17 cellular contexts compared by ENCODE assay signal in the genomic region with DNA sequence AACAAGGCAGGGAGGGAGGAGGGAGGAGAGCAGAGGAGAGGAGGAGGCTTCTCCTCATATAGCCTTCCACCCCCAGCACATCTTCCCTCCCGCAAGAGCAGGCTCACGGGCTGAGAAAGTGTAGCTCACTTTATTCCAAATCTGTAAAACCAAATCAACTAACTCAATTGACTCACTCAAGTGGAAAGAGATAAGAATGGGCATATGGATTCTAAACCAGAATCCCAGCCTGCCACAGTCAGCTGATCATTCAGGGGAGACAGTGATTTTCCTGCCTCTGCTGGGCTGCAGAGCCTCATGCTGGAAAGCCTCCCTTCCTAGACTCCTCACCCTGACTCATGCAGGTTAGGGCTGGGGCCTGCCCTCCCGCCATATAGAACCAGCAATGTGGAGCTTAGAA. TPM values are rescaled to one million over a fixed set of nuclear protein-coding genes. Genes with fewer than 3 reads are reported as not detected.
DNase-seq lines count a peak whose midpoint lies in the region; ATAC-seq, FAIRE-seq and TF ChIP-seq lines count a peak whose summit lies in the region.
"Had no signal": no experiment of that assay in that cellular context is flagged by ENCODE, and none has a peak within 500 bp of the region (broad histone marks: within the 10 kb centered on the region; RNA-seq: fewer than 3 reads in every experiment).

No MANE protein-coding gene starts in this region.

- WGBS in IMR-90 (ENCODE audit: extremely low coverage in 2 of 2, insufficient read length in 1 of 2), 2 experiments: no CpG with 5 or more reads among the region's 3 CpGs
- 32% methylated on average over 3 of the region's 3 CpGs for WGBS in SK-N-SH (ENCODE audit: low lambda C conversion rate)
- WGBS in K562 (ENCODE audit: insufficient coverage, low coverage, missing lambda C conversion rate): 15% methylated on average over 3 of the region's 3 CpGs
- no CpG with 5 or more reads among the region's 3 CpGs for WGBS in neuronal stem cell (ENCODE audit: extremely low coverage in 2 of 2, insufficient read length in 2 of 2, insufficient replicate concordance in 1 of 2), 2 donors

- FAIRE-seq in K562 (lab: Jason Lieb, UNC): no peak
- FAIRE-seq: A549, G401.6, GM12891, H54 had no signal

- no peak for TF ChIP-seq RAD21 in IMR-90 (IDR thresholded peaks at IDR 0.05; ENCODE audit: low read length)
- no peak for TF ChIP-seq RAD21 in SK-N-SH (IDR thresholded peaks at IDR 0.05; ENCODE audit: low read length)
- TF ChIP-seq RAD21 in K562 (CRISPR knock-in tag; conservative IDR thresholded peaks at IDR 0.05 in 1 of 2, IDR thresholded peaks at IDR 0.05 in 1 of 2): no peak

- CTCF ChIA-PET in IMR-90 (lab: Yijun Ruan, JAX) (no interaction called here), SK-N-SH (lab: Yijun Ruan, JAX) (interaction anchor here (1.0 to 1.4 kb wide), 2 partner anchors 11 to 282 kb away, joined by 3 to 4 read pairs; no protein-coding TSS in a partner anchor), K562 (lab: Yijun Ruan, JAX; ENCODE audit: low intra/inter-chr PET ratio) (no interaction called here)
- CTCF ChIA-PET in CD8-positive, alpha-beta memory T cell (lab: Charles Lee): no interaction called here

- H3K4me3 ChIP-seq in IMR-90 (ENCODE audit: insufficient read depth, low read depth, low read length): no peak overlapping the region
- no peak overlapping the region for H3K4me3 ChIP-seq in SK-N-SH (ENCODE audit: low read depth in 2 of 2, low read length in 1 of 2)
- H3K4me3 ChIP-seq in K562: no peak overlapping the region
- no peak overlapping the region for H3K4me3 ChIP-seq in neuronal stem cell (ENCODE audit: low read length in 2 of 2)
- no peak overlapping the region for H3K4me3 ChIP-seq in CD8-positive, alpha-beta memory T cell (ENCODE audit: low read length)
- no peak overlapping the region for H3K4me3 ChIP-seq in dorsolateral prefrontal cortex
- H3K4me3 ChIP-seq: A549, GM23248 had no signal

- H3K4me2 ChIP-seq in IMR-90 (ENCODE audit: low read depth, low read length) (no peak overlapping the region), SK-N-SH (no peak overlapping the region), K562 (ENCODE audit: insufficient read depth, low read length) (no peak overlapping the region), neuronal stem cell (ENCODE audit: insufficient read depth, low read length, poor library complexity, severe bottlenecking) (no peak overlapping the region)

- H2AK5ac ChIP-seq in IMR-90 (ENCODE audit: low read depth, low read length) (peak overlapping the region; percentile 79; the same call in 1 of the 2 replicates), neuronal stem cell (ENCODE audit: low read depth, low read length) (no peak overlapping the region)

- peak overlapping the region in 1 of 8 donors; percentile 5 for H3K27ac Mint-ChIP-seq in CD8-positive, alpha-beta memory T cell

- H3K9me3 ChIP-seq in IMR-90 (ENCODE audit: control insufficient read depth, insufficient read depth, low read length): peaks cover 3% of the 10 kb centered on the region
- H3K9me3 ChIP-seq in SK-N-SH: no peaks in the 10 kb centered on the region
- H3K9me3 ChIP-seq in K562 (replicated peaks; ENCODE audit: control insufficient read depth, insufficient read depth, low read depth, low read length): 0 out of 2 replicates have a peak, but pooled peaks cover 7% of the 10 kb centered on the region
- peaks cover 0 to 13% of the 10 kb centered on the region in 2 donors for H3K9me3 ChIP-seq in neuronal stem cell (replicated peaks in 1 of 2; ENCODE audit: control insufficient read depth in 2 of 2, insufficient read depth in 1 of 2, low read depth in 1 of 2, low read length in 2 of 2)
- H3K9me3 ChIP-seq in CD8-positive, alpha-beta memory T cell (ENCODE audit: low read length): no peaks in the 10 kb centered on the region

- DNase-seq in IMR-90 (no peak), SK-N-SH (peak; percentile 65), K562 (ENCODE audit: extremely low read depth in 1 of 4, low spot score in 3 of 4) (no peak), neuronal stem cell (ENCODE audit: low spot score) (no peak), dorsolateral prefrontal cortex (no peak)
- DNase-seq in CD8-positive, alpha-beta memory T cell: no peak
- DNase-seq: DMS 273 treated with DMSO at 0.1 percent for 48 hours, DMS79 treated with DMSO at 0.1 percent for 48 hours, EL, GM23248 had no signal

- TF ChIP-seq CTCF in IMR-90 (conservative IDR thresholded peaks at IDR 0.05; ENCODE audit: low read depth, low read length) (no peak), SK-N-SH (IDR thresholded peaks at IDR 0.05) (no peak), K562 (IDR thresholded peaks at IDR 0.05 in 2 of 3, conservative IDR thresholded peaks at IDR 0.05 in 1 of 3; ENCODE audit: insufficient read depth in 2 of 3, low read depth in 1 of 3, low read length in 3 of 3) (no peak), dorsolateral prefrontal cortex (IDR thresholded peaks at IDR 0.05 in 54 of 56, conservative IDR thresholded peaks at IDR 0.05 in 2 of 56; ENCODE audit: low read depth in 1 of 56, partially characterized antibody in 56 of 56) (no peak)

- H3K4ac ChIP-seq in IMR-90 (ENCODE audit: low read depth, low read length) (peak overlapping the region; percentile 31; the same call in 1 of the 2 replicates), neuronal stem cell (ENCODE audit: low read length) (no peak overlapping the region)

- H3K79me1 ChIP-seq in IMR-90 (ENCODE audit: low read depth in 1 of 2, low read length in 2 of 2) (peaks cover 3 to 29% of the 10 kb centered on the region in 2 experiments; a peak in 3 of 4 replicates), neuronal stem cell (ENCODE audit: low read depth, low read length) (peaks cover 3% of the 10 kb centered on the region)

- H3K9me2 ChIP-seq in SK-N-SH: no peaks in the 10 kb centered on the region

- no peaks in the 10 kb centered on the region; the same call in 1 of the 2 replicates for H3K9me1 ChIP-seq in IMR-90 (ENCODE audit: insufficient read depth, low read length)
- no peaks in the 10 kb centered on the region for H3K9me1 ChIP-seq in K562 (ENCODE audit: control insufficient read depth, insufficient read depth, low read length)

- H4K5ac ChIP-seq in IMR-90 (ENCODE audit: low read depth, low read length): 0 out of 2 replicates have a peak overlapping the region, but pooled peaks have one; percentile 7

- no TSS peak for BruUV-seq in IMR-90 (replicated peaks; lab: Mats Ljungman, UMichigan)
- no TSS peak for BruUV-seq in K562 (replicated peaks; lab: Mats Ljungman, UMichigan)

- H3K27me3 ChIP-seq in IMR-90 (ENCODE audit: control insufficient read depth, insufficient read depth, low read length): no peaks in the 10 kb centered on the region
- no peaks in the 10 kb centered on the region for H3K27me3 ChIP-seq in SK-N-SH (ENCODE audit: insufficient read depth)
- H3K27me3 ChIP-seq in K562 (ENCODE audit: control insufficient read depth in 2 of 2, insufficient read depth in 2 of 2, low read length in 2 of 2): no peaks in the 10 kb centered on the region
- no peaks in the 10 kb centered on the region for H3K27me3 ChIP-seq in neuronal stem cell (ENCODE audit: control insufficient read depth in 3 of 3, insufficient read depth in 3 of 3, low read depth in 1 of 3, low read length in 3 of 3)
- H3K27me3 ChIP-seq in CD8-positive, alpha-beta memory T cell (ENCODE audit: insufficient read depth, low read length, poor library complexity, severe bottlenecking): no peaks in the 10 kb centered on the region
- H3K27me3 ChIP-seq in dorsolateral prefrontal cortex: no peaks in the 10 kb centered on the region

- intact Hi-C loops in IMR-90 (cut with micrococcal nuclease) (loop anchor here (5.0 kb wide), 1 partner anchor 38 kb away; no protein-coding TSS in a partner anchor), K562 (cut with micrococcal nuclease) (loop anchor here (5.0 to 10.0 kb wide), 2 partner anchors 147 to 256 kb away; a partner anchor contains a TSS), dorsolateral prefrontal cortex (cut with DNase I) (loop anchor here in 1 of 2 donors (5.0 to 10.0 kb wide), 5 partner anchors 184 to 626 kb away; a partner anchor contains a TSS)

- H3K4me3 Mint-ChIP-seq in CD8-positive, alpha-beta memory T cell: peak overlapping the region in 1 of 7 donors; percentile 10

- TF ChIP-seq POLR2A in IMR-90 (IDR thresholded peaks at IDR 0.05; ENCODE audit: low read depth, low read length): no peak
- no peak for TF ChIP-seq POLR2A in K562 (conservative IDR thresholded peaks at IDR 0.05)

- H3K9ac ChIP-seq in IMR-90 (ENCODE audit: low read depth, low read length): no peak overlapping the region
- H3K9ac ChIP-seq in SK-N-SH: no peak overlapping the region
- H3K9ac ChIP-seq in K562 (ENCODE audit: insufficient read depth in 1 of 2, low read depth in 2 of 2, low read length in 2 of 2): no peak overlapping the region
- H3K9ac ChIP-seq in neuronal stem cell (ENCODE audit: low read depth, low read length, poor library complexity): no peak overlapping the region
- H3K9ac ChIP-seq: GM23248 had no signal

- H3K14ac ChIP-seq in IMR-90 (replicated peaks; ENCODE audit: low read depth, low read length) (peak overlapping the region; percentile 67), neuronal stem cell (ENCODE audit: low read length) (no peak overlapping the region)

- peaks cover 0 to 3% of the 10 kb centered on the region in 2 donors for H3K27me3 Mint-ChIP-seq in CD8-positive, alpha-beta memory T cell

- peaks cover 0 to 3% (median 0%) of the 10 kb centered on the region in 3 donors for H3K36me3 Mint-ChIP-seq in CD8-positive, alpha-beta memory T cell

- peak overlapping the region; percentile 5; the same call in 1 of the 2 replicates for H2BK120ac ChIP-seq in IMR-90 (ENCODE audit: low read depth, low read length)
- no peak overlapping the region for H2BK120ac ChIP-seq in neuronal stem cell (ENCODE audit: low read depth, low read length)

- H3K56ac ChIP-seq in IMR-90 (ENCODE audit: extremely low read depth, insufficient read depth, low read length): no peak overlapping the region

- H2BK5ac ChIP-seq in IMR-90 (ENCODE audit: low read depth, low read length, poor library complexity, severe bottlenecking) (no peak overlapping the region), neuronal stem cell (ENCODE audit: low read length) (no peak overlapping the region)

- 0 out of 2 replicates have a peak overlapping the region, but pooled peaks have one; percentile 2 for H4K91ac ChIP-seq in IMR-90 (ENCODE audit: insufficient read depth, low read depth, low read length)
- no peak overlapping the region for H4K91ac ChIP-seq in neuronal stem cell (ENCODE audit: low read depth, low read length, poor library complexity)

- H3K36me3 ChIP-seq in IMR-90 (ENCODE audit: control insufficient read depth, insufficient read depth, low read length) (peaks cover 1% of the 10 kb centered on the region; the same call in 1 of the 2 replicates), SK-N-SH (replicated peaks in 1 of 2; ENCODE audit: control insufficient read depth in 1 of 2, insufficient read depth in 2 of 2, low read length in 1 of 2) (no peaks in the 10 kb centered on the region), K562 (ENCODE audit: control insufficient read depth, insufficient read depth, low read length) (no peaks in the 10 kb centered on the region), neuronal stem cell (replicated peaks in 1 of 2; ENCODE audit: control insufficient read depth in 2 of 2, insufficient read depth in 2 of 2, low read length in 2 of 2) (no peaks in the 10 kb centered on the region)
- H3K36me3 ChIP-seq in CD8-positive, alpha-beta memory T cell (ENCODE audit: insufficient read depth, low read length): no peaks in the 10 kb centered on the region

- H4K8ac ChIP-seq in IMR-90 (ENCODE audit: low read depth in 2 of 2, low read length in 2 of 2) (peak overlapping the region in 1 of 2 experiments; percentile 53; a peak in 1 of 4 replicates), neuronal stem cell (ENCODE audit: low read depth, low read length) (no peak overlapping the region)

- in situ Hi-C loops in IMR-90 (cut with MboI; ENCODE audit: low sequenced_read_pairs): loop anchor here (10.0 kb wide), 1 partner anchor 256 kb away; no protein-coding TSS in a partner anchor
- in situ Hi-C loops in K562 (cut with MboI): loop anchor here (10.0 kb wide), 1 partner anchor 256 kb away; no protein-coding TSS in a partner anchor

- H3K27ac ChIP-seq in IMR-90 (ENCODE audit: insufficient read depth, low read length) (peak overlapping the region; percentile 50; the same call in 1 of the 2 replicates), SK-N-SH (ENCODE audit: low read depth in 2 of 2, low read length in 1 of 2) (no peak overlapping the region), K562 (ENCODE audit: extremely low read depth, low read depth, low read length) (no peak overlapping the region), neuronal stem cell (replicated peaks; ENCODE audit: low read length) (no peak overlapping the region), dorsolateral prefrontal cortex (no peak overlapping the region)
- no peak overlapping the region for H3K27ac ChIP-seq in CD8-positive, alpha-beta memory T cell (ENCODE audit: low read depth, low read length)
- H3K27ac ChIP-seq: GM23248, HL-60 had no signal

- H3F3A ChIP-seq in SK-N-SH (replicated peaks; ENCODE audit: insufficient read depth): peaks cover 8% of the 10 kb centered on the region

- H3K79me2 ChIP-seq in SK-N-SH (ENCODE audit: insufficient read depth) (peaks cover 4% of the 10 kb centered on the region), K562 (ENCODE audit: control insufficient read depth, insufficient read depth, low read length) (peaks cover 8% of the 10 kb centered on the region)

- H3K9me3 Mint-ChIP-seq in CD8-positive, alpha-beta memory T cell: peaks cover 0 to 4% (median 0%) of the 10 kb centered on the region in 5 donors

- 0 out of 2 replicates have a peak overlapping the region, but pooled peaks have one; percentile 9 for H3K23ac ChIP-seq in IMR-90 (ENCODE audit: low read depth, low read length)
- no peak overlapping the region for H3K23ac ChIP-seq in neuronal stem cell (ENCODE audit: low read depth, low read length, poor library complexity)

- peak in 1 of 2 experiments; percentile 69; a peak in 1 of 4 replicates for TF ChIP-seq EP300 in SK-N-SH (IDR thresholded peaks at IDR 0.05; ENCODE audit: borderline replicate concordance in 1 of 2, low read depth in 1 of 2, low read length in 1 of 2)
- TF ChIP-seq EP300 in K562 (IDR thresholded peaks at IDR 0.05; ENCODE audit: low read length): no peak

- no peak overlapping the region for H3K18ac ChIP-seq in IMR-90 (ENCODE audit: low read depth, low read length)
- no peak overlapping the region for H3K18ac ChIP-seq in neuronal stem cell (ENCODE audit: low read length)

- H2BK15ac ChIP-seq in IMR-90 (ENCODE audit: low read depth, low read length): peak overlapping the region; percentile 35; the same call in 1 of the 3 replicates
- H2BK15ac ChIP-seq in neuronal stem cell (ENCODE audit: low read length): no peak overlapping the region

- H4K20me1 ChIP-seq in IMR-90 (ENCODE audit: insufficient read depth, low read length) (0 out of 2 replicates have a peak, but pooled peaks cover 3% of the 10 kb centered on the region), SK-N-SH (ENCODE audit: insufficient read depth) (no peaks in the 10 kb centered on the region), K562 (replicated peaks; ENCODE audit: control insufficient read depth, insufficient read depth, low read length) (no peaks in the 10 kb centered on the region)

- H2BK12ac ChIP-seq in neuronal stem cell (ENCODE audit: low read length): no peak overlapping the region

- peaks cover 8 to 9% (median 9%) of the 10 kb centered on the region in 3 donors for H3K4me1 Mint-ChIP-seq in CD8-positive, alpha-beta memory T cell

- H3K4me1 ChIP-seq in IMR-90 (ENCODE audit: control insufficient read depth, insufficient read depth, low read length) (peaks cover 3% of the 10 kb centered on the region; the same call in 1 of the 2 replicates), SK-N-SH (ENCODE audit: control insufficient read depth in 1 of 2, insufficient read depth in 2 of 2, low read depth in 1 of 2, low read length in 1 of 2) (peaks cover 0 to 5% of the 10 kb centered on the region in 2 experiments; a peak in 1 of 4 replicates), K562 (replicated peaks in 1 of 2; ENCODE audit: control insufficient read depth in 2 of 2, insufficient read depth in 2 of 2, low read length in 2 of 2) (peaks cover 3 to 14% of the 10 kb centered on the region in 2 experiments; a peak in 2 of 5 replicates), neuronal stem cell (ENCODE audit: control insufficient read depth in 2 of 2, insufficient read depth in 1 of 2, low read depth in 1 of 2, low read length in 2 of 2) (peaks cover 0 to 2% of the 10 kb centered on the region in 2 donors)
- peaks cover 3% of the 10 kb centered on the region for H3K4me1 ChIP-seq in CD8-positive, alpha-beta memory T cell (ENCODE audit: insufficient read depth, low read length)

- dilution Hi-C loops in IMR-90 (cut with HindIII; ENCODE audit: low sequenced_read_pairs, unreplicated experiment): no loop called here

- no peak for ATAC-seq in IMR-90 (ENCODE audit: low read depth)
- no peak for ATAC-seq in K562
- no peak for ATAC-seq in HG03159 (IDR thresholded peaks at IDR 0.05; ENCODE audit: unreplicated experiment)
- ATAC-seq: A549, HCT116 had no signal

- H2AFZ ChIP-seq in IMR-90 (replicated peaks; ENCODE audit: low read length, poor library complexity): no peak overlapping the region
- no peak overlapping the region for H2AFZ ChIP-seq in SK-N-SH (ENCODE audit: low read depth)
- no peak overlapping the region for H2AFZ ChIP-seq in K562 (ENCODE audit: low read depth, low read length)
- H2AFZ ChIP-seq in neuronal stem cell (ENCODE audit: low read length): peak overlapping the region; percentile 34
- H2AFZ ChIP-seq: GM23248 had no signal

- no peak overlapping the region for H2AK9ac ChIP-seq in IMR-90 (replicated peaks; ENCODE audit: low read depth, low read length, poor library complexity)

- H2BK20ac ChIP-seq in IMR-90 (ENCODE audit: low read depth, low read length): peak overlapping the region; percentile 24; the same call in 1 of the 2 replicates

- POLR2A ChIA-PET in IMR-90 (lab: Charles Lee; ENCODE audit: unreplicated experiment): no interaction called here
- POLR2A ChIA-PET in SK-N-SH (lab: Yijun Ruan, JAX): no interaction called here
- POLR2A ChIA-PET in K562 (lab: Yijun Ruan, JAX): interaction anchor here (0.6 kb wide), 1 partner anchor 521 kb away, joined by 3 read pairs; no protein-coding TSS in a partner anchor
- POLR2A ChIA-PET in CD8-positive, alpha-beta memory T cell (lab: Charles Lee): no interaction called here

RNA-seq across cellular contexts. Expression of a gene that starts 4.2 kb away (rescaled TPM):
- total RNA-seq in IMR-90 (2012; rRNA removed): 115 and 151 TPM in 2 replicates
- polyA plus RNA-seq in IMR-90 (2012; rRNA removed): 69.4 and 80.4 TPM in 2 replicates
- polyA plus RNA-seq in IMR-90 (2012; cell fraction: cytosol; rRNA removed): 40.7 and 86.9 TPM in 2 replicates
- 10.9 and 32.1 TPM in 2 replicates for polyA plus RNA-seq in IMR-90 (2012; cell fraction: nucleus; rRNA removed; ENCODE audit: low replicate concordance)
- polyA plus RNA-seq in SK-N-SH (2012; rRNA removed): 44.0 and 52.0 TPM in 2 replicates
- polyA plus RNA-seq in SK-N-SH (2012; cell fraction: cytosol; rRNA removed): 52.4 and 52.7 TPM in 2 replicates
- 13.3 and 20.6 TPM in 2 replicates for polyA plus RNA-seq in SK-N-SH (2012; cell fraction: nucleus; rRNA removed)
- 26.0 and 36.6 TPM in 2 replicates for total RNA-seq in K562 (2011; cell fraction: chromatin; rRNA removed; ENCODE audit: low replicate concordance)
- total RNA-seq in K562 (2011; cell fraction: nucleolus; rRNA removed): 21.5 and 28.8 TPM in 2 replicates
- total RNA-seq in K562 (2011; cell fraction: nucleoplasm; rRNA removed): 34.2 and 50.5 TPM in 2 replicates
- total RNA-seq in K562 (2014; rRNA removed): 17.9 and 22.5 TPM in 2 replicates
- 30.5 and 33.3 TPM in 2 replicates for total RNA-seq in K562 (2014; rRNA removed; fragmentation: Illumina TruSeq; extraction: Trizol)
- total RNA-seq in K562 (2015; rRNA removed; fragmentation: Illumina TruSeq; extraction: Trizol): 27.0 and 31.4 TPM in 2 replicates
- total RNA-seq in K562 (2021): 26.2 and 29.1 TPM in 2 replicates
- polyA plus RNA-seq in K562 (2011; rRNA removed): 37.2 and 43.3 TPM in 2 replicates
- polyA plus RNA-seq in K562 (2011; cell fraction: cytosol; rRNA removed): 20.1 and 40.3 TPM in 2 replicates
- 11.0 and 18.5 TPM in 2 replicates for polyA plus RNA-seq in K562 (2011; cell fraction: nucleus; rRNA removed)
- polyA plus RNA-seq in K562 (2012): 34.6 and 37.6 TPM in 2 replicates
- 21.3 and 25.1 TPM in 2 replicates for polyA plus RNA-seq in K562 (2014; fragmentation: Illumina TruSeq; extraction: Trizol)
- polyA plus RNA-seq in K562 (2014; fragmentation: Nextera tagmentation; extraction: Ambion mirVana): 10 to 100 TPM; 10.4 to 11.3 TPM
- 16.6 TPM in 2 replicates for polyA plus RNA-seq in K562 (2014; rRNA removed)
- polyA minus RNA-seq in K562 (2011; rRNA and poly(A)+ RNA removed): 78.2 and 99.4 TPM in 2 replicates
- polyA minus RNA-seq in K562 (2011; cell fraction: cytosol; rRNA and poly(A)+ RNA removed): 30.4 and 37.3 TPM in 2 replicates
- 6.6 and 15.6 TPM in 2 replicates for polyA minus RNA-seq in K562 (2011; cell fraction: nucleus; rRNA and poly(A)+ RNA removed)
- 38.2 TPM for polyA plus RNA-seq in neuronal stem cell (2013, experiment 1 of 2)
- 39.6 TPM for polyA plus RNA-seq in neuronal stem cell (2013, experiment 2 of 2)
- 10 to 100 TPM; 13.1 to 14.2 TPM for total RNA-seq in CD8-positive, alpha-beta memory T cell
- polyA plus RNA-seq in CD8-positive, alpha-beta memory T cell: 4.9 TPM
- total RNA-seq in dorsolateral prefrontal cortex: 10 to 100 TPM; 12.6 to 27.0 (median 18.1) TPM
